15 cellular contexts compared by ENCODE assay signal in the genomic region with DNA sequence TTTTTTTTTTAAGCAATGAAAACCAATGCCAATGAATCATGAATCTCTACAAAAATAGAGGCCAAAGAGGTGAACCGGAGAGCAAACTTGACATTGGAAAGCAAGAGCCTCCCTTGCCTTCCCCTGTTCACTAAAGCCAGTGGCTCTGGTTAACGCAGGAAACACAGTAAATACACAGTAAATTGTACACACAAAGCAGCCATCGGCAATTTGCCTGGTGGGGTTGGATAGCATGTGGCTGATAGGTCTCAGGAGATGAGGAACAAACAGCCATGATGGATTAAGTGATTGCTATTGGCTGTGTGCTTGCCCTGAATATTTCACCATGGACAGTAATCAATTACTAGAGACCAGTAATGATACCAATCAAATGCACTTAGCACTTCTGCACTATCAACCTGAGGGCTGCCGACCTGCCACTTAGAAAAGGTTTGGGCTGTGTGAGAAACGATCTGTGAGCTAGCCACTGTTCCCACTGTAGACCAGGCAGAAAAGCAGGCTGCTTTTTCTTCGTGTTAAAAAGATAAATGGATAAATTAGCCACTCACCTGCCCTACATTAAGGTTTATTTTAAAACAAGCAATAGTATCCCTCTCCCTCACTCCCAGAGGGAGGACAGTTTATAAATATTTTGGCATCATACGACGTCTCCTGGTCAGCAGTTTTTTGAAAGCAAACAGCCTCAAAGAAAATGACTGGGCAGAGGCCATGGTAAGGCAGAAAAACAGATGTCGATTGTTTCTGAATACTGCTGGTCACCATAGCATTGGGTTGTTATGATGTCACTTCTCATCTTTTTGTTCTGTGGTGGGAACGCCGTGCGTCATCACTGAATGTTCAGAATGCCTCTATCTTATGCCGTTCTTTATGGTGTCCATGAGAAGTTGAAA.
DNase-seq lines count a peak whose midpoint lies in the region; ATAC-seq, FAIRE-seq and TF ChIP-seq lines count a peak whose summit lies in the region.
"Had no signal": no experiment of that assay in that cellular context is flagged by ENCODE, and none has a peak within 500 bp of the region (broad histone marks: within the 10 kb centered on the region; RNA-seq: fewer than 3 reads in every experiment).

No MANE protein-coding gene starts in this region.

- H3K4me1 ChIP-seq in BE2C (peaks cover 19% of the 10 kb centered on the region), esophagus squamous epithelium (peaks cover 4 to 47% (median 14%) of the 10 kb centered on the region in 3 donors), pancreas (peaks cover 10 to 19% (median 12%) of the 10 kb centered on the region in 3 donors), MM.1S (ENCODE audit: low read length) (no peaks in the 10 kb centered on the region)

- H3F3A ChIP-seq in MM.1S (ENCODE audit: insufficient read depth, low read length), result no peaks in the 10 kb centered on the region

- DNase-seq in BE2C (peak; percentile 26), NCI-H2081 treated with DMSO at 0.1 percent for 48 hours (lab: John Stamatoyannopoulos, UW) (peak; percentile 38), esophagus squamous epithelium (lab: John Stamatoyannopoulos, UW) (no peak), pancreas (no peak), MM.1S (no peak), posterior cingulate gyrus (no peak), NCI-H510A (lab: John Stamatoyannopoulos, UW) (no peak)
- DNase-seq in activated CD4-positive, CD25-positive, alpha-beta regulatory T cell (lab: John Stamatoyannopoulos, UW), result no peak
- DNase-seq: left lung, NCI-H510A treated with DMSO at 0.1 percent for 48 hours, SHP77 had no signal

- H3K4me3 ChIP-seq in BE2C (ENCODE audit: low read depth, low read length) (no peak overlapping the region; the same call in 1 of the 2 replicates), esophagus squamous epithelium (no peak overlapping the region), pancreas (no peak overlapping the region), MM.1S (ENCODE audit: low read length) (no peak overlapping the region)
- H3K4me3 ChIP-seq: heart left ventricle, left lung had no signal

- no peak overlapping the region for H2AFZ ChIP-seq in MM.1S (ENCODE audit: low read length)

- H3K36me3 ChIP-seq in BE2C (no peaks in the 10 kb centered on the region), esophagus squamous epithelium (no peaks in the 10 kb centered on the region), pancreas (no peaks in the 10 kb centered on the region), MM.1S (replicated peaks; ENCODE audit: insufficient read depth, low read length) (no peaks in the 10 kb centered on the region)
- H3K36me3 ChIP-seq: heart left ventricle, left lung had no signal

- H3K9ac ChIP-seq in MM.1S (ENCODE audit: low read length), result no peak overlapping the region

- WGBS in esophagus squamous epithelium, 2 donors, result 72 to 76% methylated on average over 13 of the region's 13 CpGs
- WGBS in pancreas, 2 donors, result 59 to 64% methylated on average over 13 of the region's 13 CpGs

- no peaks in the 10 kb centered on the region for H3K79me2 ChIP-seq in MM.1S (ENCODE audit: low read length)

- ATAC-seq in pancreas, result peak in 3 of 4 donors; percentile 16 to 56 (median 39)
- ATAC-seq: activated naive CD4-positive, alpha-beta T cell treated with anti-CD3 and anti-CD28 coated beads, Interleukin-2, amount 50 U/mL, for 72 hours; left lung had no signal

- no peak overlapping the region for H3K4me2 ChIP-seq in MM.1S (ENCODE audit: low read depth, low read length)

- no peak for TF ChIP-seq POLR2A in esophagus squamous epithelium (IDR thresholded peaks at IDR 0.05)

- FAIRE-seq in pancreas (lab: Jason Lieb, UNC), result no peak
- FAIRE-seq: GM18507, TTC549 had no signal

- H3K9me2 ChIP-seq in MM.1S (replicated peaks; ENCODE audit: insufficient read depth, low read length), result no peaks in the 10 kb centered on the region

- H3K27me3 ChIP-seq in BE2C (no peaks in the 10 kb centered on the region), esophagus squamous epithelium (no peaks in the 10 kb centered on the region), pancreas (no peaks in the 10 kb centered on the region), MM.1S (replicated peaks; ENCODE audit: insufficient read depth, low read length) (no peaks in the 10 kb centered on the region)
- H3K27me3 ChIP-seq: heart left ventricle, left lung had no signal

- intact Hi-C loops in esophagus squamous epithelium (cut with DNase I), result no loop called here
- intact Hi-C loops in pancreas (cut with DNase I), result no loop called here
- intact Hi-C loops in posterior cingulate gyrus (cut with DNase I), result no loop called here

- no peaks in the 10 kb centered on the region for H4K20me1 ChIP-seq in MM.1S (ENCODE audit: insufficient read depth, low read length)

- TF ChIP-seq CTCF in BE2C (IDR thresholded peaks at IDR 0.05; ENCODE audit: low read depth, low read length) (no peak), esophagus squamous epithelium (IDR thresholded peaks at IDR 0.05) (no peak), pancreas (IDR thresholded peaks at IDR 0.05) (no peak), MM.1S (IDR thresholded peaks at IDR 0.05; ENCODE audit: low read length) (no peak)

- H3K9me3 ChIP-seq in BE2C, result no peaks in the 10 kb centered on the region
- H3K9me3 ChIP-seq in esophagus squamous epithelium, result no peaks in the 10 kb centered on the region
- H3K9me3 ChIP-seq in pancreas, result no peaks in the 10 kb centered on the region
- no peaks in the 10 kb centered on the region for H3K9me3 ChIP-seq in MM.1S (replicated peaks; ENCODE audit: insufficient read depth, low read length)
- H3K9me3 ChIP-seq: heart left ventricle, left lung had no signal

- peak overlapping the region in 3 of 4 donors; percentile 57 to 68 (median 60) for H3K27ac ChIP-seq in esophagus squamous epithelium
- H3K27ac ChIP-seq in pancreas, result no peak overlapping the region
- H3K27ac ChIP-seq in MM.1S (ENCODE audit: low read length), result no peak overlapping the region

Comparison
In these comparisons a context has a peak if more than half of its experiments do, and no peak if none do; other contexts are left out.
1. DNase-seq: peak in BE2C (single experiment) and NCI-H2081 treated with DMSO at 0.1 percent for 48 hours (single experiment); none in esophagus squamous epithelium (single experiment), pancreas (0 of 6), MM.1S (single experiment), posterior cingulate gyrus (0 of 10), activated CD4-positive, CD25-positive, alpha-beta regulatory T cell (0 of 4) and NCI-H510A (single experiment).
2. H3K27ac ChIP-seq: peak in esophagus squamous epithelium (3 of 4); none in pancreas (0 of 4) and MM.1S (single experiment).